Comparison of ENCODE assay signal across 22 cellular contexts in genomic region chr18:80218341-80219227, GRCh38.
"Had no signal": no experiment of that assay in that cellular context is flagged by ENCODE, and none has a peak within 500 bp of the region (broad histone marks: within the 10 kb centered on the region; RNA-seq: fewer than 3 reads in every experiment).

No MANE protein-coding gene starts in this region.

- H3K27ac ChIP-seq: coronary artery, dorsolateral prefrontal cortex, foreskin keratinocyte, gastroesophageal sphincter, heart left ventricle, hepatocyte, left lung, lower lobe of right lung had no signal

- FAIRE-seq: colon, endothelial cell of umbilical vein, frontal cortex, keratinocyte had no signal

- ATAC-seq: esophagus mucosa, foreskin keratinocyte, gastroesophageal sphincter, heart left ventricle, left colon, left lung, left ventricle myocardium superior, lower lobe of right lung, mucosa of descending colon had no signal

- H3K4me3 ChIP-seq: coronary artery, dorsolateral prefrontal cortex, gastroesophageal sphincter, heart left ventricle, hepatocyte, left lung, lower lobe of right lung, mucosa of descending colon had no signal

- DNase-seq: dermis blood vessel endothelial cell; dorsolateral prefrontal cortex; effector CD4-positive, alpha-beta T cell; effector memory CD4-positive, alpha-beta T cell; foreskin keratinocyte; heart left ventricle; hypothalamus; immature natural killer cell; left colon; left lung; left ventricle myocardium superior; lower lobe of right lung; mesenchymal stem cell; mucosa of descending colon had no signal

- H3K36me3 ChIP-seq: gastroesophageal sphincter, heart left ventricle, left lung, lower lobe of right lung had no signal

- H3K4me1 ChIP-seq: gastroesophageal sphincter, heart left ventricle, left lung, lower lobe of right lung had no signal

- H3K9me3 ChIP-seq: lower lobe of right lung, mucosa of descending colon had no signal

- H3K27me3 ChIP-seq: dorsolateral prefrontal cortex, foreskin keratinocyte, gastroesophageal sphincter, heart left ventricle, hepatocyte, left lung had no signal
